In the genomic region with DNA sequence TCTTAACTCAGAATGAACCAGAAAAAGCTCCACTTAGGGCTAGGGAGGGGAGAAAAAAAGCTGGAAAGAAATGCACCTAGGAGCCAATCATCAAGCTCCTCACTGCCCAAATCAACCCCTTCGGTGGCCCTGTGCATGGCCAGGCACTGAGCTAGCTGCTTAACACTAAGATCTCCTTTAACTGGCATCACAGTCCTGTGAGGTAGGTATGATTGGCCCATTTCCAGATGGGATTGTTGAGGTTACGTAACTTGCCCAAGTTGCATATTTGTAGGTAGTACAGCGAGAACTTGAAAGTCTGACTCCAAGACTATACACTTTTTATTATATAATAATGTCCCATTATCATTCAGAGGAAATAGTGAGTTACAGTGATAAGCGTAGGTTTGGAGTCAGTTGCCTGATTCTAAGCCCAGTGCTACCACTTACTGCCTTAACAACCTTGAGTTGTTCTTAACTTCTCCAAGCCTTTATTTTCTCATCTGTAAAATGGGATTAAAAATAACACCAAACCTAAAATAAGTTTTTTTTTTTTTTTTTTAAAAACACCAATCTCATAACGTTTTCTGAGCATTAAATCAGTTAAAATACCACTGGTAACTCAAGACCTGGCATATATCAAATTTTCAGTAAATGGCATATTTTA, we compare ENCODE assay signal across 18 cellular contexts. TPM values are rescaled to one million over a fixed set of nuclear protein-coding genes. Genes with fewer than 3 reads are reported as not detected.
"Had no signal": no experiment of that assay in that cellular context is flagged by ENCODE, and none has a peak within 500 bp of the region (broad histone marks: within the 10 kb centered on the region; RNA-seq: fewer than 3 reads in every experiment).

No MANE protein-coding gene starts in this region.

- FAIRE-seq: kidney had no signal

- H3K9me3 ChIP-seq: breast epithelium, gastroesophageal sphincter, testis, uterus had no signal

- H3K9me3 Mint-ChIP-seq: activated CD4-positive, alpha-beta memory T cell treated with anti-CD3 and anti-CD28 coated beads, Interleukin-2, amount 10 ng/mL, durations not matched to agents 7 days and 5 days; activated naive CD8-positive, alpha-beta T cell treated with anti-CD3 and anti-CD28 coated beads, Interleukin-2, amount 10 ng/mL, durations not matched to agents 7 days and 5 days; memory B cell; nephron progenitor cell; stimulated activated naive CD8-positive, alpha-beta T cell treated with anti-CD3 and anti-CD28 coated beads, Interleukin-15, Interleukin-2, amounts not matched to agents 100 ng/mL and 50 ng/mL, for 24 hours had no signal

- H3K36me3 Mint-ChIP-seq: activated naive CD8-positive, alpha-beta T cell treated with anti-CD3 and anti-CD28 coated beads, Interleukin-2, amount 10 ng/mL, durations not matched to agents 7 days and 5 days; memory B cell had no signal

- H3K36me3 ChIP-seq: breast epithelium, gastroesophageal sphincter, uterus had no signal

- DNase-seq: activated CD4-positive, alpha-beta memory T cell treated with anti-CD3 and anti-CD28 coated beads, Interleukin-2, amount 10 ng/mL, durations not matched to agents 7 days and 5 days; activated gamma-delta T cell treated with Interleukin-2 at 50 U/mL for 16 hours; activated naive CD8-positive, alpha-beta T cell treated with anti-CD3 and anti-CD28 coated beads, Interleukin-2, amount 10 ng/mL, durations not matched to agents 7 days and 5 days; activated T-cell treated with anti-CD3 and anti-CD28 coated beads, Interleukin-2, amount 50 U/mL, for 48 hours; anterior cingulate cortex; kidney; nephron progenitor cell; stimulated activated CD4-positive, alpha-beta T cell treated with anti-CD3 and anti-CD28 coated beads, Interleukin-4, amount 100 ng/mL, for 1 hour; SW 1271; testis; uterus had no signal

- H3K4me3 ChIP-seq: breast epithelium, gastroesophageal sphincter, testis, uterus had no signal

- H3K4me3 Mint-ChIP-seq: activated CD4-positive, alpha-beta memory T cell treated with anti-CD3 and anti-CD28 coated beads, Interleukin-2, amount 10 ng/mL, durations not matched to agents 7 days and 5 days; activated naive CD8-positive, alpha-beta T cell treated with anti-CD3 and anti-CD28 coated beads, Interleukin-2, amount 10 ng/mL, durations not matched to agents 7 days and 5 days; memory B cell; nephron progenitor cell; stimulated activated naive CD8-positive, alpha-beta T cell treated with anti-CD3 and anti-CD28 coated beads, Interleukin-15, Interleukin-2, amounts not matched to agents 100 ng/mL and 50 ng/mL, for 24 hours had no signal

- H3K4me1 ChIP-seq: breast epithelium, gastroesophageal sphincter, uterus had no signal

- H3K27ac ChIP-seq: breast epithelium, gastroesophageal sphincter, testis, uterus had no signal

- ATAC-seq: gastroesophageal sphincter had no signal

- H3K27ac Mint-ChIP-seq: activated CD4-positive, alpha-beta memory T cell treated with anti-CD3 and anti-CD28 coated beads, Interleukin-2, amount 10 ng/mL, durations not matched to agents 7 days and 5 days; activated naive CD8-positive, alpha-beta T cell treated with anti-CD3 and anti-CD28 coated beads, Interleukin-2, amount 10 ng/mL, durations not matched to agents 7 days and 5 days; memory B cell; stimulated activated naive CD8-positive, alpha-beta T cell treated with anti-CD3 and anti-CD28 coated beads, Interleukin-15, Interleukin-2, amounts not matched to agents 100 ng/mL and 50 ng/mL, for 24 hours had no signal

- H3K27me3 ChIP-seq: breast epithelium, testis, uterus had no signal

RNA-seq across cellular contexts. Expression of gene TECTB, which starts 53.5 kb away (rescaled TPM):
- total RNA-seq: activated CD4-positive, alpha-beta memory T cell treated with anti-CD3 and anti-CD28 coated beads, Interleukin-2, amount 10 ng/mL, durations not matched to agents 7 days and 5 days; activated naive CD8-positive, alpha-beta T cell treated with anti-CD3 and anti-CD28 coated beads, Interleukin-2, amount 10 ng/mL, durations not matched to agents 7 days and 5 days; breast epithelium; chondrocyte; gastroesophageal sphincter; kidney; osteocyte; pulmonary artery endothelial cell; uterus had no signal
